17 cellular contexts compared by ENCODE assay signal in genomic region chr17:55320594-55321506, GRCh38. TPM values are rescaled to one million over a fixed set of nuclear protein-coding genes. Genes with fewer than 3 reads are reported as not detected.
DNase-seq lines count a peak whose midpoint lies in the region; ATAC-seq and TF ChIP-seq lines count a peak whose summit lies in the region.
"Had no signal": no experiment of that assay in that cellular context is flagged by ENCODE, and none has a peak within 500 bp of the region (broad histone marks: within the 10 kb centered on the region; RNA-seq: fewer than 3 reads in every experiment).

No MANE protein-coding gene starts in this region.

- no peak for TF ChIP-seq POLR2A in esophagus squamous epithelium (IDR thresholded peaks at IDR 0.05)

- intact Hi-C loops in Right ventricle myocardium superior (cut with DNase I) (no loop called here), esophagus squamous epithelium (cut with DNase I) (no loop called here)
- intact Hi-C loops in activated naive CD4-positive, alpha-beta T cell treated with anti-CD3 and anti-CD28 coated beads for 36 hours (cut with micrococcal nuclease), result no loop called here

- H3K4me3 Mint-ChIP-seq in nephron (no peak overlapping the region), mesothelial cell of epicardium (no peak overlapping the region)
- no peak overlapping the region for H3K4me3 Mint-ChIP-seq in activated naive CD4-positive, alpha-beta T cell treated with anti-CD3 and anti-CD28 coated beads for 36 hours
- H3K4me3 Mint-ChIP-seq: type B pancreatic cell had no signal

- H3K36me3 Mint-ChIP-seq in nephron (ENCODE audit: low read depth), result peaks cover 7% of the 10 kb centered on the region
- H3K36me3 Mint-ChIP-seq in activated naive CD4-positive, alpha-beta T cell treated with anti-CD3 and anti-CD28 coated beads for 36 hours (ENCODE audit: low read depth), result no peaks in the 10 kb centered on the region
- no peaks in the 10 kb centered on the region for H3K36me3 Mint-ChIP-seq in mesothelial cell of epicardium
- H3K36me3 Mint-ChIP-seq: type B pancreatic cell had no signal

- peak; percentile 26 for ATAC-seq in Right ventricle myocardium superior (ENCODE audit: poor library complexity)

- H3K27me3 Mint-ChIP-seq in nephron (ENCODE audit: low read depth), result no peaks in the 10 kb centered on the region
- H3K27me3 Mint-ChIP-seq in activated naive CD4-positive, alpha-beta T cell treated with anti-CD3 and anti-CD28 coated beads for 36 hours (ENCODE audit: low read depth), result peaks cover 5% of the 10 kb centered on the region
- H3K27me3 Mint-ChIP-seq in mesothelial cell of epicardium (ENCODE audit: low read depth), result peaks cover 2% of the 10 kb centered on the region
- H3K27me3 Mint-ChIP-seq: type B pancreatic cell had no signal

- peak overlapping the region in 2 of 3 experiments; percentile 36 to 48 for H3K27ac Mint-ChIP-seq in nephron
- no peak overlapping the region for H3K27ac Mint-ChIP-seq in activated naive CD4-positive, alpha-beta T cell treated with anti-CD3 and anti-CD28 coated beads for 36 hours
- no peak overlapping the region for H3K27ac Mint-ChIP-seq in mesothelial cell of epicardium
- H3K27ac Mint-ChIP-seq: type B pancreatic cell had no signal

- H3K27ac ChIP-seq in right atrium auricular region (peak overlapping the region in 1 of 2 donors; percentile 54), esophagus squamous epithelium (peak overlapping the region; percentile 75 to 85 (median 82))
- H3K27ac ChIP-seq: VCaP had no signal

- H3K36me3 ChIP-seq in right atrium auricular region, result peaks cover 11% of the 10 kb centered on the region
- H3K36me3 ChIP-seq in esophagus squamous epithelium, result peaks cover 0 to 56% (median 3%) of the 10 kb centered on the region in 3 donors

- H3K9me3 ChIP-seq in right atrium auricular region (no peaks in the 10 kb centered on the region), esophagus squamous epithelium (no peaks in the 10 kb centered on the region)
- H3K9me3 ChIP-seq: Caco-2 had no signal

- H3K4me1 ChIP-seq in right atrium auricular region, result no peaks in the 10 kb centered on the region
- H3K4me1 ChIP-seq in esophagus squamous epithelium, result peaks cover 3 to 56% (median 15%) of the 10 kb centered on the region in 3 donors
- H3K4me1 ChIP-seq: Caco-2 had no signal

- no peak overlapping the region for H3K4me3 ChIP-seq in right atrium auricular region
- peak overlapping the region; percentile 16 to 35 (median 23) for H3K4me3 ChIP-seq in esophagus squamous epithelium

- H3K27me3 ChIP-seq in right atrium auricular region (no peaks in the 10 kb centered on the region), esophagus squamous epithelium (no peaks in the 10 kb centered on the region)

- DNase-seq in Right ventricle myocardium superior, result no peak
- no peak for DNase-seq in right atrium auricular region (ENCODE audit: low spot score)
- no peak for DNase-seq in esophagus squamous epithelium (lab: John Stamatoyannopoulos, UW)
- DNase-seq in activated naive CD4-positive, alpha-beta T cell treated with anti-CD3 and anti-CD28 coated beads for 36 hours, result no peak
- no peak for DNase-seq in mesothelial cell of epicardium (ENCODE audit: low spot score in 2 of 2, unreplicated experiment in 2 of 2)
- DNase-seq in CD1c-positive myeloid dendritic cell (ENCODE audit: extremely low spot score), result no peak
- no peak for DNase-seq in hepatic stellate cell (ENCODE audit: low spot score)
- DNase-seq: activated CD8-positive, alpha-beta memory T cell treated with anti-CD3 and anti-CD28 coated beads for 24 hours; activated effector memory CD4-positive, alpha-beta T cell treated with anti-CD3 and anti-CD28 coated beads, Interleukin-2, amount 50 U/mL, for 16 hours; Caco-2; glutamatergic neuron; kidney; NCI-H2107; stimulated activated CD4-positive, alpha-beta T cell treated with anti-CD3 and anti-CD28 coated beads, Interleukin-2, amount 100 ng/mL, for 24 hours had no signal

- H3K4me1 Mint-ChIP-seq in nephron (peaks cover 25% of the 10 kb centered on the region), mesothelial cell of epicardium (peaks cover 27% of the 10 kb centered on the region)
- H3K4me1 Mint-ChIP-seq in activated naive CD4-positive, alpha-beta T cell treated with anti-CD3 and anti-CD28 coated beads for 36 hours (ENCODE audit: low read depth), result no peaks in the 10 kb centered on the region

- 36 to 60% methylated on average over 18 to 21 of the region's 24 CpGs for WGBS in esophagus squamous epithelium, 2 donors

- CTCF ChIA-PET in activated naive CD4-positive, alpha-beta T cell treated with anti-CD3 and anti-CD28 coated beads for 36 hours (lab: Charles Lee), result interaction anchor here (0.8 kb wide), 1 partner anchor 35 kb away, joined by 3 read pairs; no protein-coding TSS in a partner anchor

- no peaks in the 10 kb centered on the region for H3K9me3 Mint-ChIP-seq in nephron
- no peaks in the 10 kb centered on the region for H3K9me3 Mint-ChIP-seq in activated naive CD4-positive, alpha-beta T cell treated with anti-CD3 and anti-CD28 coated beads for 36 hours
- H3K9me3 Mint-ChIP-seq in mesothelial cell of epicardium, result no peaks in the 10 kb centered on the region

- TF ChIP-seq CTCF in right atrium auricular region (IDR thresholded peaks at IDR 0.05), result no peak
- TF ChIP-seq CTCF in esophagus squamous epithelium (IDR thresholded peaks at IDR 0.05), result no peak
- no peak for TF ChIP-seq CTCF in nephron (IDR thresholded peaks at IDR 0.05; ENCODE audit: unreplicated experiment in 3 of 3)
- no peak for TF ChIP-seq CTCF in mesothelial cell of epicardium (IDR thresholded peaks at IDR 0.05; ENCODE audit: unreplicated experiment)

RNA-seq across cellular contexts. Expression of gene HLF, which starts 56.1 kb away (rescaled TPM):
- total RNA-seq in Right ventricle myocardium superior (31.6 TPM), right atrium auricular region (10 to 100 TPM; 36.9 to 38.4 TPM), esophagus squamous epithelium (10 to 100 TPM in 3 of 4 donors, 1 to 10 TPM in 1; 7.7 to 55.1 (median 22.8) TPM), mesothelial cell of epicardium (0.93 to 1.5 TPM (median 1.3 TPM) in 3 replicates)
- total RNA-seq in activated naive CD4-positive, alpha-beta T cell treated with anti-CD3 and anti-CD28 coated beads for 36 hours, result under 1 TPM; 0.79 to 0.86 TPM

Comparison
In these comparisons a context has a peak if more than half of its experiments do, and no peak if none do; other contexts are left out.
1. H3K4me3 ChIP-seq: peak in esophagus squamous epithelium (4 of 4); none in right atrium auricular region (0 of 2).
2. H3K27ac Mint-ChIP-seq: peak in nephron (2 of 3); none in activated naive CD4-positive, alpha-beta T cell treated with anti-CD3 and anti-CD28 coated beads for 36 hours (single experiment) and mesothelial cell of epicardium (single experiment).